ENCODE assay signal across 16 cellular contexts in genomic region chr2:9993490-9994165, GRCh38. TPM values are rescaled to one million over a fixed set of nuclear protein-coding genes. Genes with fewer than 3 reads are reported as not detected.
DNase-seq lines count a peak whose midpoint lies in the region; ATAC-seq and TF ChIP-seq lines count a peak whose summit lies in the region.
"Had no signal": no experiment of that assay in that cellular context is flagged by ENCODE, and none has a peak within 500 bp of the region (broad histone marks: within the 10 kb centered on the region; RNA-seq: fewer than 3 reads in every experiment).

No MANE protein-coding gene starts in this region.

- no peaks in the 10 kb centered on the region for H3K27me3 Mint-ChIP-seq in activated CD4-positive, alpha-beta T cell treated with anti-CD3 and anti-CD28 coated beads for 36 hours
- no peaks in the 10 kb centered on the region for H3K27me3 Mint-ChIP-seq in activated T-helper 17 cell treated with anti-CD3 and anti-CD28 coated beads, Interleukin-2, amount 50 U/mL, for 72 hours
- H3K27me3 Mint-ChIP-seq: activated naive CD4-positive, alpha-beta T cell treated with anti-CD3 and anti-CD28 coated beads, Interleukin-2, amount 50 U/mL, for 24 hours had no signal

- H3K4me1 Mint-ChIP-seq in activated CD4-positive, alpha-beta T cell treated with anti-CD3 and anti-CD28 coated beads for 36 hours: peaks cover 13% of the 10 kb centered on the region
- peaks cover 7% of the 10 kb centered on the region for H3K4me1 Mint-ChIP-seq in activated T-helper 17 cell treated with anti-CD3 and anti-CD28 coated beads, Interleukin-2, amount 50 U/mL, for 72 hours
- H3K4me1 Mint-ChIP-seq: activated naive CD4-positive, alpha-beta T cell treated with anti-CD3 and anti-CD28 coated beads, Interleukin-2, amount 50 U/mL, for 24 hours had no signal

- peak; percentile 31 for DNase-seq in activated CD4-positive, alpha-beta T cell treated with anti-CD3 and anti-CD28 coated beads for 36 hours
- no peak for DNase-seq in activated CD4-positive, alpha-beta T cell treated with anti-CD3 and anti-CD28 coated beads for 48 hours
- DNase-seq in heart left ventricle (no peak), posterior vena cava (ENCODE audit: low spot score) (no peak), HEK293T (ENCODE audit: extremely low spot score) (no peak), GF-D8 (lab: John Stamatoyannopoulos, UW) (no peak)
- no peak for DNase-seq in stimulated activated naive CD8-positive, alpha-beta T cell treated with anti-CD3 and anti-CD28 coated beads, Interleukin-15, Interleukin-2, amounts not matched to agents 100 U/mL and 50 U/mL, for 24 hours
- DNase-seq: HCEC 1CT, NCI-H1694, small intestine, T1000 had no signal

- intact Hi-C loops in activated CD4-positive, alpha-beta T cell treated with anti-CD3 and anti-CD28 coated beads for 36 hours (cut with DNase I, micrococcal nuclease): no loop called here
- intact Hi-C loops in heart left ventricle (cut with DNase I): loop anchor here in 1 of 10 donors (5.0 kb wide), 1 partner anchor 34 kb away; no protein-coding TSS in a partner anchor
- intact Hi-C loops in posterior vena cava (cut with DNase I): no loop called here

- H3K9me3 ChIP-seq in heart left ventricle: no peaks in the 10 kb centered on the region
- H3K9me3 ChIP-seq: A549 had no signal

- H3K4me1 ChIP-seq in heart left ventricle: peaks cover 0 to 49% (median 23%) of the 10 kb centered on the region in 12 donors
- H3K4me1 ChIP-seq: A549 had no signal

- no peaks in the 10 kb centered on the region for H3K36me3 ChIP-seq in heart left ventricle

- peak in 3 of 12 donors; percentile 12 to 43 (median 37) for TF ChIP-seq CTCF in heart left ventricle (IDR thresholded peaks at IDR 0.05)

- no peaks in the 10 kb centered on the region for H3K27me3 ChIP-seq in heart left ventricle

- POLR2A ChIA-PET in activated CD4-positive, alpha-beta T cell treated with anti-CD3 and anti-CD28 coated beads for 36 hours (lab: Charles Lee): interaction anchor here (0.5 kb wide), 1 partner anchor 29 kb away, joined by 14 read pairs; no protein-coding TSS in a partner anchor
- POLR2A ChIA-PET in HEK293T (lab: Yijun Ruan, JAX): no interaction called here

- no peaks in the 10 kb centered on the region for H3K9me3 Mint-ChIP-seq in activated CD4-positive, alpha-beta T cell treated with anti-CD3 and anti-CD28 coated beads for 36 hours (ENCODE audit: low read depth)
- H3K9me3 Mint-ChIP-seq in activated T-helper 17 cell treated with anti-CD3 and anti-CD28 coated beads, Interleukin-2, amount 50 U/mL, for 72 hours: no peaks in the 10 kb centered on the region
- H3K9me3 Mint-ChIP-seq: activated naive CD4-positive, alpha-beta T cell treated with anti-CD3 and anti-CD28 coated beads, Interleukin-2, amount 50 U/mL, for 24 hours had no signal

- ATAC-seq in activated CD4-positive, alpha-beta T cell treated with anti-CD3 and anti-CD28 coated beads for 36 hours: peak; percentile 88
- peak; percentile 88 for ATAC-seq in activated T-helper 17 cell treated with anti-CD3 and anti-CD28 coated beads, Interleukin-2, amount 50 U/mL, for 72 hours (replicated peaks)
- ATAC-seq in heart left ventricle: peak; percentile 36 to 60 (median 52)
- ATAC-seq in stimulated activated naive CD8-positive, alpha-beta T cell treated with anti-CD3 and anti-CD28 coated beads, Interleukin-15, Interleukin-2, amounts not matched to agents 100 U/mL and 50 U/mL, for 24 hours: peak; percentile 32
- ATAC-seq: A549 had no signal

- TF ChIP-seq POLR2A in heart left ventricle (IDR thresholded peaks at IDR 0.05): no peak

- H3K4me3 Mint-ChIP-seq in activated CD4-positive, alpha-beta T cell treated with anti-CD3 and anti-CD28 coated beads for 36 hours: no peak overlapping the region
- H3K4me3 Mint-ChIP-seq in activated T-helper 17 cell treated with anti-CD3 and anti-CD28 coated beads, Interleukin-2, amount 50 U/mL, for 72 hours: peak overlapping the region; percentile 27
- H3K4me3 Mint-ChIP-seq: activated naive CD4-positive, alpha-beta T cell treated with anti-CD3 and anti-CD28 coated beads, Interleukin-2, amount 50 U/mL, for 24 hours had no signal

- H3K27ac Mint-ChIP-seq in activated CD4-positive, alpha-beta T cell treated with anti-CD3 and anti-CD28 coated beads for 36 hours: no peak overlapping the region
- H3K27ac Mint-ChIP-seq in activated T-helper 17 cell treated with anti-CD3 and anti-CD28 coated beads, Interleukin-2, amount 50 U/mL, for 72 hours: peak overlapping the region; percentile 54
- H3K27ac Mint-ChIP-seq: activated naive CD4-positive, alpha-beta T cell treated with anti-CD3 and anti-CD28 coated beads, Interleukin-2, amount 50 U/mL, for 24 hours had no signal

- 47 to 58% (median 56%) methylated on average over 6 of the region's 6 CpGs for WGBS in heart left ventricle, 4 donors

- CTCF ChIA-PET in activated CD4-positive, alpha-beta T cell treated with anti-CD3 and anti-CD28 coated beads for 36 hours (lab: Charles Lee): interaction anchor here (0.9 to 6.6 kb wide), 3 partner anchors 9 to 179 kb away, joined by 4 to 53 read pairs (median 6); no protein-coding TSS in a partner anchor
- CTCF ChIA-PET in HEK293T (lab: Yijun Ruan, JAX): interaction anchor here (1.7 kb wide), 1 partner anchor 9 kb away, joined by 11 read pairs; no protein-coding TSS in a partner anchor

- no peaks in the 10 kb centered on the region for H3K36me3 Mint-ChIP-seq in activated CD4-positive, alpha-beta T cell treated with anti-CD3 and anti-CD28 coated beads for 36 hours (ENCODE audit: low read depth)
- no peaks in the 10 kb centered on the region for H3K36me3 Mint-ChIP-seq in activated T-helper 17 cell treated with anti-CD3 and anti-CD28 coated beads, Interleukin-2, amount 50 U/mL, for 72 hours (ENCODE audit: low read depth)

- no peak overlapping the region for H3K4me3 ChIP-seq in heart left ventricle
- H3K4me3 ChIP-seq: A549 had no signal

- peak overlapping the region in 2 of 12 donors; percentile 6 to 25 for H3K27ac ChIP-seq in heart left ventricle
- H3K27ac ChIP-seq: A549, epithelial cell of prostate, KMS-11 had no signal

TF ChIP-seq in HEK293T, 16 proteins besides CTCF, POLR2A, EP300 and RAD21:
- no peak for TF ChIP-seq FOXM1 (IDR thresholded peaks at IDR 0.05; ENCODE audit: borderline replicate concordance)
- no peak for TF ChIP-seq FOXK2 (IDR thresholded peaks at IDR 0.05)
- TF ChIP-seq NFRKB (IDR thresholded peaks at IDR 0.05): no peak
- TF ChIP-seq BHLHE40 (IDR thresholded peaks at IDR 0.05; ENCODE audit: borderline replicate concordance): no peak
- no peak for TF ChIP-seq SUZ12 (IDR thresholded peaks at IDR 0.05)
- no peak for TF ChIP-seq ELF4 (IDR thresholded peaks at IDR 0.05)
- no peak for TF ChIP-seq L3MBTL2 (conservative IDR thresholded peaks at IDR 0.05)
- TF ChIP-seq PKNOX1 (IDR thresholded peaks at IDR 0.05): no peak
- TF ChIP-seq LEF1 (IDR thresholded peaks at IDR 0.05; ENCODE audit: borderline replicate concordance): no peak

RNA-seq across cellular contexts. Expression of gene GRHL1, which starts 42.1 kb away (rescaled TPM):
- under 1 TPM; 0.27 to 0.53 TPM for total RNA-seq in activated CD4-positive, alpha-beta T cell treated with anti-CD3 and anti-CD28 coated beads for 36 hours
- under 1 TPM; 0.82 to 0.85 TPM for total RNA-seq in activated T-helper 17 cell treated with anti-CD3 and anti-CD28 coated beads, Interleukin-2, amount 50 U/mL, for 72 hours
- total RNA-seq in heart left ventricle (1 to 10 TPM in 6 of 9 donors, under 1 TPM in 3; 0.79 to 2.8 (median 1.1) TPM), posterior vena cava (1 to 10 TPM; 1.9 to 2.3 TPM)
- under 1 TPM; 0.50 to 0.57 TPM for polyA plus RNA-seq in heart left ventricle

RNA-seq across cellular contexts. Expression of gene KLF11, which starts 49.7 kb away (rescaled TPM):
- total RNA-seq in activated CD4-positive, alpha-beta T cell treated with anti-CD3 and anti-CD28 coated beads for 36 hours: 1 to 10 TPM; 4.2 to 4.5 TPM
- total RNA-seq in activated T-helper 17 cell treated with anti-CD3 and anti-CD28 coated beads, Interleukin-2, amount 50 U/mL, for 72 hours: 1 to 10 TPM; 5.6 to 7.9 TPM
- total RNA-seq in heart left ventricle (10 to 100 TPM; 11.8 to 43.8 (median 21.4) TPM), posterior vena cava (10 to 100 TPM; 25.0 to 55.4 TPM)
- 1 to 10 TPM; 5.4 to 8.0 TPM for polyA plus RNA-seq in heart left ventricle

Comparison
In these comparisons a context has a peak if more than half of its experiments do, and no peak if none do; other contexts are left out.
1. ATAC-seq: peak in every context shown above with its lines; median percentile 88 in activated CD4-positive, alpha-beta T cell treated with anti-CD3 and anti-CD28 coated beads for 36 hours; 88 in activated T-helper 17 cell treated with anti-CD3 and anti-CD28 coated beads, Interleukin-2, amount 50 U/mL, for 72 hours; 52 in heart left ventricle; 32 in stimulated activated naive CD8-positive, alpha-beta T cell treated with anti-CD3 and anti-CD28 coated beads, Interleukin-15, Interleukin-2, amounts not matched to agents 100 U/mL and 50 U/mL, for 24 hours.